ENCODE assay signal across 8 cellular contexts in genomic region chr2:177212106-177212894, GRCh38. TPM values are rescaled to one million over a fixed set of nuclear protein-coding genes. Genes with fewer than 3 reads are reported as not detected.
DNase-seq lines count a peak whose midpoint lies in the region; ATAC-seq and TF ChIP-seq lines count a peak whose summit lies in the region.

Gene HNRNPA3 (plus strand): TSS chr2:177212794. CDS start chr2:177212800, 6 bp downstream.

- H3K27ac Mint-ChIP-seq in HFFc6: peak within 1 kb of the TSS; percentile 99
- peak within 1 kb of the TSS; percentile 99 for H3K27ac Mint-ChIP-seq in activated naive CD4-positive, alpha-beta T cell treated with anti-CD3 and anti-CD28 coated beads, Interleukin-2, amount 10 ng/mL, durations not matched to agents 7 days and 5 days

- H3K9me3 Mint-ChIP-seq in HFFc6: no peaks in the 10 kb centered on the region
- H3K9me3 Mint-ChIP-seq in activated naive CD4-positive, alpha-beta T cell treated with anti-CD3 and anti-CD28 coated beads, Interleukin-2, amount 10 ng/mL, durations not matched to agents 7 days and 5 days: no peaks in the 10 kb centered on the region

- peak; percentile 100 for DNase-seq in GM06990 (ENCODE audit: extremely low read depth, insufficient read length)
- DNase-seq in HFFc6: peak; percentile 98
- DNase-seq in NB4 (ENCODE audit: low read depth): peak; percentile 99
- peak; percentile 95 for DNase-seq in SK-N-MC (ENCODE audit: low read depth, low spot score)
- peak; percentile 99 for DNase-seq in activated naive CD4-positive, alpha-beta T cell treated with anti-CD3 and anti-CD28 coated beads, Interleukin-2, amount 10 ng/mL, durations not matched to agents 7 days and 5 days
- DNase-seq in substantia nigra (lab: John Stamatoyannopoulos, UW): peak; percentile 94 to 100 (median 99)

- peak; percentile 17 for TF ChIP-seq EP300 in gastroesophageal sphincter (IDR thresholded peaks at IDR 0.05)

- peaks cover 25 to 51% (median 29%) of the 10 kb centered on the region in 3 donors for H3K4me1 ChIP-seq in gastroesophageal sphincter
- H3K4me1 ChIP-seq in neutrophil (ENCODE audit: control insufficient read depth in 1 of 2, insufficient read depth in 1 of 2, low read depth in 1 of 2, low read length in 1 of 2): peaks cover 25 to 34% of the 10 kb centered on the region in 2 experiments

- peaks cover 35% of the 10 kb centered on the region for H3K4me1 Mint-ChIP-seq in HFFc6 (ENCODE audit: low read depth)
- H3K4me1 Mint-ChIP-seq in activated naive CD4-positive, alpha-beta T cell treated with anti-CD3 and anti-CD28 coated beads, Interleukin-2, amount 10 ng/mL, durations not matched to agents 7 days and 5 days: peaks cover 48% of the 10 kb centered on the region

- CTCF ChIA-PET in activated naive CD4-positive, alpha-beta T cell treated with anti-CD3 and anti-CD28 coated beads, Interleukin-2, amount 10 ng/mL, durations not matched to agents 7 days and 5 days (lab: Charles Lee): interaction anchor here (0.7 to 1.5 kb wide), 9 partner anchors 15 to 122 kb away, joined by 3 to 6 read pairs (median 4); partner anchors contain the start of gene NFE2L2

- peak; percentile 96 for ATAC-seq in gastroesophageal sphincter

- TF ChIP-seq POLR2A in NB4 (IDR thresholded peaks at IDR 0.05; ENCODE audit: extremely low read depth, insufficient read length) (peak; percentile 93), gastroesophageal sphincter (IDR thresholded peaks at IDR 0.05) (peak; percentile 90 to 94)

- H3K4me3 Mint-ChIP-seq in HFFc6: peak within 1 kb of the TSS; percentile 95
- peak within 1 kb of the TSS; percentile 89 for H3K4me3 Mint-ChIP-seq in activated naive CD4-positive, alpha-beta T cell treated with anti-CD3 and anti-CD28 coated beads, Interleukin-2, amount 10 ng/mL, durations not matched to agents 7 days and 5 days

- peaks cover 36% of the 10 kb centered on the region for H3K36me3 Mint-ChIP-seq in HFFc6 (ENCODE audit: low read depth)
- H3K36me3 Mint-ChIP-seq in activated naive CD4-positive, alpha-beta T cell treated with anti-CD3 and anti-CD28 coated beads, Interleukin-2, amount 10 ng/mL, durations not matched to agents 7 days and 5 days: peaks cover 40% of the 10 kb centered on the region

- 1 to 2% methylated on average over 23 to 38 of the region's 74 CpGs for WGBS in gastroesophageal sphincter (ENCODE audit: low coverage in 1 of 2), 2 donors

- H3K27me3 ChIP-seq in GM06990 (replicated peaks; ENCODE audit: control insufficient read depth, insufficient read depth, low read length) (no peaks in the 10 kb centered on the region), gastroesophageal sphincter (no peaks in the 10 kb centered on the region), neutrophil (no peaks in the 10 kb centered on the region)

- H3K27me3 Mint-ChIP-seq in HFFc6 (ENCODE audit: insufficient read depth): peaks cover 2% of the 10 kb centered on the region
- peaks cover 5% of the 10 kb centered on the region for H3K27me3 Mint-ChIP-seq in activated naive CD4-positive, alpha-beta T cell treated with anti-CD3 and anti-CD28 coated beads, Interleukin-2, amount 10 ng/mL, durations not matched to agents 7 days and 5 days

- H3K9ac ChIP-seq in SK-N-MC (ENCODE audit: insufficient read length): peak within 1 kb of the TSS; percentile 100

- H3K9me3 ChIP-seq in SK-N-MC (ENCODE audit: low read depth, low read length) (no peaks in the 10 kb centered on the region), gastroesophageal sphincter (no peaks in the 10 kb centered on the region), neutrophil (no peaks in the 10 kb centered on the region)

- peak within 1 kb of the TSS; percentile 86 for H3K4me3 ChIP-seq in GM06990 (replicated peaks; ENCODE audit: low read depth, low read length)
- H3K4me3 ChIP-seq in NB4 (ENCODE audit: low read depth, low read length): peak within 1 kb of the TSS; percentile 87
- peak within 1 kb of the TSS; percentile 94 for H3K4me3 ChIP-seq in SK-N-MC
- H3K4me3 ChIP-seq in gastroesophageal sphincter: peak within 1 kb of the TSS; percentile 79 to 88
- H3K4me3 ChIP-seq in neutrophil (ENCODE audit: low read depth in 1 of 2, low read length in 1 of 2): peak within 1 kb of the TSS; percentile 90 to 94

- TF ChIP-seq CTCF in GM06990 (IDR thresholded peaks at IDR 0.05; ENCODE audit: insufficient read depth, low read length, poor library complexity, severe bottlenecking): peak; percentile 29
- peak; percentile 27; the same call in 1 of the 2 replicates for TF ChIP-seq CTCF in HFFc6 (IDR thresholded peaks at IDR 0.05)
- TF ChIP-seq CTCF in NB4 (IDR thresholded peaks at IDR 0.05; ENCODE audit: low read depth, low read length): no peak
- TF ChIP-seq CTCF in gastroesophageal sphincter (IDR thresholded peaks at IDR 0.05): peak in 3 of 4 experiments; percentile 21 to 55 (median 35)
- peak; percentile 41 for TF ChIP-seq CTCF in neutrophil (IDR thresholded peaks at IDR 0.05)

- H3K36me3 ChIP-seq in GM06990 (ENCODE audit: control insufficient read depth, insufficient read depth, low read length): peaks cover 8% of the 10 kb centered on the region
- H3K36me3 ChIP-seq in SK-N-MC (ENCODE audit: insufficient read depth, low read length): peaks cover 41% of the 10 kb centered on the region
- H3K36me3 ChIP-seq in gastroesophageal sphincter: peaks cover 11 to 23% of the 10 kb centered on the region in 2 donors
- peaks cover 21% of the 10 kb centered on the region for H3K36me3 ChIP-seq in neutrophil

- H3K27ac ChIP-seq in SK-N-MC: peak within 1 kb of the TSS; percentile 100
- H3K27ac ChIP-seq in gastroesophageal sphincter: peak within 1 kb of the TSS; percentile 99
- peak within 1 kb of the TSS; percentile 95 for H3K27ac ChIP-seq in neutrophil
- peak within 1 kb of the TSS; percentile 97 for H3K27ac ChIP-seq in substantia nigra (ENCODE audit: low read depth, low read length, poor library complexity, severe bottlenecking)

RNA-seq across cellular contexts. Expression of gene HNRNPA3, which starts in this region (rescaled TPM):
- total RNA-seq in HFFc6 (2021; fragmentation: NEBNext Ultra II Directional; extraction: Animal tissue kit (Norgen Biotek cat#: 25700)): 100 to 1,000 TPM; 165 to 253 (median 205) TPM
- 10 to 100 TPM; 58.4 to 87.8 (median 73.1) TPM for total RNA-seq in gastroesophageal sphincter

Comparison
In these comparisons a context has a peak if more than half of its experiments do, and no peak if none do; other contexts are left out.
1. Peak in every context shown above with its lines: DNase-seq, ATAC-seq, H3K4me3 ChIP-seq and H3K27ac ChIP-seq.